1 cellular context compared by ENCODE assay signal in the genomic region with DNA sequence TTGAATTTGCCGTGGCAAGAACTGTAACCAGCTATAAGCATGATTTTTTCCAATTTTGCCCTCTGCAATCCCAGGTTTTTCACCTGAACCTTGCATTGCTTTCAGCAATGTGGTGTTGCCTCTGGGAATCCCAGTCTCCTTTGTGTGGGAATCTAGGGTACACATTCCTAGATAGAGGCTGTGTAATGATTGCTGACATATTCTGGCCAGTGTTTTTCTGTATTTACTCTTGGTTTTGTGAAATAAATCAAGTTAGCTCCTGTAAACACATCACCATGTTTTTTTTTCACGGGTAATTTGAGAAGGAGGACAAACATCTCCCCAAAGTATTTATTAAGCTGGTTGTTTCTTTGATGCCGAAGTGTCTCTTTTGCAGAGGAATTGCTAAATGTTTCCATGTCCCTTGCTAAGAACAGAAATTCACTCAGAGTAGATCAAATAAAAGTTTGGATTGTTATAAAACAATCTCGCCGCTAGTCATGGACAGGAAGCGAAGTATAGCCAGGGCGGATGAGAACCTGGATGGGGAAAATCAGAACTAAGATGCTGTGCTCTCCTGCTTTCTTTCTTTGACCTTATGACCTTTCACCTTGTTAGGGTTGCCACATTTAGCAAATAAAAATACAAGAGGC.
A peak's percentile ranks its signal among the peaks of the same experiment; 100 is the strongest.
TF ChIP-seq lines count a peak whose summit lies in the region.

No MANE protein-coding gene starts in this region.

TF ChIP-seq in liver, 16 proteins besides CTCF, POLR2A, EP300 and RAD21 (continued from another document):
- TF ChIP-seq, protein P1, sequence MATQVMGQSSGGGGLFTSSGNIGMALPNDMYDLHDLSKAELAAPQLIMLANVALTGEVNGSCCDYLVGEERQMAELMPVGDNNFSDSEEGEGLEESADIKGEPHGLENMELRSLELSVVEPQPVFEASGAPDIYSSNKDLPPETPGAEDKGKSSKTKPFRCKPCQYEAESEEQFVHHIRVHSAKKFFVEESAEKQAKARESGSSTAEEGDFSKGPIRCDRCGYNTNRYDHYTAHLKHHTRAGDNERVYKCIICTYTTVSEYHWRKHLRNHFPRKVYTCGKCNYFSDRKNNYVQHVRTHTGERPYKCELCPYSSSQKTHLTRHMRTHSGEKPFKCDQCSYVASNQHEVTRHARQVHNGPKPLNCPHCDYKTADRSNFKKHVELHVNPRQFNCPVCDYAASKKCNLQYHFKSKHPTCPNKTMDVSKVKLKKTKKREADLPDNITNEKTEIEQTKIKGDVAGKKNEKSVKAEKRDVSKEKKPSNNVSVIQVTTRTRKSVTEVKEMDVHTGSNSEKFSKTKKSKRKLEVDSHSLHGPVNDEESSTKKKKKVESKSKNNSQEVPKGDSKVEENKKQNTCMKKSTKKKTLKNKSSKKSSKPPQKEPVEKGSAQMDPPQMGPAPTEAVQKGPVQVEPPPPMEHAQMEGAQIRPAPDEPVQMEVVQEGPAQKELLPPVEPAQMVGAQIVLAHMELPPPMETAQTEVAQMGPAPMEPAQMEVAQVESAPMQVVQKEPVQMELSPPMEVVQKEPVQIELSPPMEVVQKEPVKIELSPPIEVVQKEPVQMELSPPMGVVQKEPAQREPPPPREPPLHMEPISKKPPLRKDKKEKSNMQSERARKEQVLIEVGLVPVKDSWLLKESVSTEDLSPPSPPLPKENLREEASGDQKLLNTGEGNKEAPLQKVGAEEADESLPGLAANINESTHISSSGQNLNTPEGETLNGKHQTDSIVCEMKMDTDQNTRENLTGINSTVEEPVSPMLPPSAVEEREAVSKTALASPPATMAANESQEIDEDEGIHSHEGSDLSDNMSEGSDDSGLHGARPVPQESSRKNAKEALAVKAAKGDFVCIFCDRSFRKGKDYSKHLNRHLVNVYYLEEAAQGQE (IDR thresholded peaks at IDR 0.05): no peak
- no peak for TF ChIP-seq FOXA1 (IDR thresholded peaks at IDR 0.05)
- TF ChIP-seq RXRA (IDR thresholded peaks at IDR 0.05): peak; percentile 49 to 61
- TF ChIP-seq SP1 (IDR thresholded peaks at IDR 0.05): peak; percentile 38
- TF ChIP-seq FOXA2 (IDR thresholded peaks at IDR 0.05): peak; percentile 33
- TF ChIP-seq GABPA (IDR thresholded peaks at IDR 0.05 in 1 of 2, conservative IDR thresholded peaks at IDR 0.05 in 1 of 2): peak in 1 of 2 donors; percentile 30
- TF ChIP-seq TAF1 (conservative IDR thresholded peaks at IDR 0.05): no peak
- TF ChIP-seq, protein P2, sequence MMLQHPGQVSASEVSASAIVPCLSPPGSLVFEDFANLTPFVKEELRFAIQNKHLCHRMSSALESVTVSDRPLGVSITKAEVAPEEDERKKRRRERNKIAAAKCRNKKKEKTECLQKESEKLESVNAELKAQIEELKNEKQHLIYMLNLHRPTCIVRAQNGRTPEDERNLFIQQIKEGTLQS (IDR thresholded peaks at IDR 0.05): peak; percentile 30
- TF ChIP-seq HNF4G (IDR thresholded peaks at IDR 0.05): no peak
- TF ChIP-seq, protein P3, sequence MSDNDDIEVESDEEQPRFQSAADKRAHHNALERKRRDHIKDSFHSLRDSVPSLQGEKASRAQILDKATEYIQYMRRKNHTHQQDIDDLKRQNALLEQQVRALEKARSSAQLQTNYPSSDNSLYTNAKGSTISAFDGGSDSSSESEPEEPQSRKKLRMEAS (IDR thresholded peaks at IDR 0.05): no peak
- peak in 1 of 2 donors; percentile 23 for TF ChIP-seq JUND (IDR thresholded peaks at IDR 0.05)
- TF ChIP-seq HNF4A (conservative IDR thresholded peaks at IDR 0.05): peak; percentile 55 to 58
- TF ChIP-seq YY1 (IDR thresholded peaks at IDR 0.05): peak; percentile 31
